In the genomic region with DNA sequence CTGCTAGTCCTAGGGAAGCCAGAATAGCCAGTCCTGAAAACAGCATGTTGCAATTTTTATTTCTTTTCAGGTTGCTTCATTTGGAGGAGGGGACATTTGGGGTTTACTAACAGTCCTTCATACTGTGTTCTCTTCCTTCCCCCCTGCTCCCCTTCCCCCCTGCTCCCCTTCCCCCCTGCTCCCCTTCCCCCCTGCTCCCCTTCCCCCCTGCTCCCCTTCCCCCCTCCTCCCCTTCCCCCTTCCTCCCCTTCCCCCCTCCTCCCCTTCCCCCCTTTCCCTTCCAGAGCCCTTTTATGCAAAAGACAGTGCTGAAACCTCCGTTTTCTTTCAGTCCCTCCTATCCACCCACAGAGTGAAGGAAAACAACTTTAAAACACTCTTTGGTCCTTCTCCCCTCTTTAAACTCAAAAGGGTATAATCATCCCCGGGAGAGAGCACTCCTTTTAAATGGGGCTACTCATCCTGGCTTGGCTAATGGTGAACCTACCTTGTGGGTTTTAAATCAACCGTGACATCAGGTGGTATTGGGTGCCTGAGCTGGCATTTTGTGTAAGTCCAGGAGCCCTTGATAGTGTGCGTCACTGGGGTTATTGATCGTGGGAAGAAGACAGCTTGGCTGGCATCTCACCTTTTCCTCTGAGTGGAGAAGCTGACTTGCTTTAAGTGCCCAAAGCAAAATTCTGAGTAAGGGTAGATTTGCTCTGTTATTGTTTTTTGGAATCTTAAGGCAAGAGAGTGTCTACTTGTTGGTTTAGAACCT, we compare ENCODE assay signal across 8 cellular contexts.
A peak's percentile ranks its signal among the peaks of the same experiment; 100 is the strongest.
DNase-seq lines count a peak whose midpoint lies in the region; ATAC-seq lines count a peak whose summit lies in the region.

No MANE protein-coding gene starts in this region.

- ATAC-seq in GM18858 (IDR thresholded peaks at IDR 0.05; ENCODE audit: unreplicated experiment) (no peak), HG03039 (IDR thresholded peaks at IDR 0.05; ENCODE audit: unreplicated experiment) (no peak)

- H3K27ac ChIP-seq in skin epidermis, result peak overlapping the region in 18 of 21 experiments; percentile 67 to 99 (median 98)

- DNase-seq in DMS79 (lab: John Stamatoyannopoulos, UW), result peak; percentile 85
- DNase-seq in NCI-H2107 treated with DMSO at 0.1 percent for 48 hours (lab: John Stamatoyannopoulos, UW; ENCODE audit: unreplicated experiment), result peak; percentile 71
- peak; percentile 47 for DNase-seq in activated T-cell treated with anti-CD3 and anti-CD28 coated beads, Interleukin-2, amount 50 U/mL, for 1 hour
- peak; percentile 56 for DNase-seq in glomerular visceral epithelial cell (ENCODE audit: extremely low spot score)
- DNase-seq in KG1 (lab: John Stamatoyannopoulos, UW), result no peak

- H3K4me3 ChIP-seq in skin epidermis, result peak overlapping the region; percentile 94 to 100 (median 98)
